ENCODE assay signal across 1 cellular context in the genomic region with DNA sequence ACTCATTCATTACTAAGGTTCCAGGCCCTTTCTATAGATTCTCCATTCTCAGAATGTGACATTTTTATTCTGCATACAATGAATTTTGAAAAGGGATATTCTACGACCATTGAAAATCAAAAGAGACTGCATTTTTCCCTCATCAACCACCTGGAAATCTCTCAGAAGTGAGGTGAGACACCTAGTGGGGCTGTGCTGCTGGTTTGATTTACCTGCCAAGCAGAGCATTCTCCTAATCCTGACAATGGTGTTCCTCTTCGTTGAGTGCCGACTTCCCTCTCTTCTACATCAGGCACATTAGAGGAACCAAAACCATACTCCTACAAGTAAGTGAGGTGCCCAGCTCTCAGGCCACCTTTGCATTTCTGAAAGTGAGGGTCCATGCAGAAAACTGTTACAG.
TF ChIP-seq lines count a peak whose summit lies in the region.

No MANE protein-coding gene starts in this region.

TF ChIP-seq in neural cell, 6 proteins besides CTCF, POLR2A, EP300 and RAD21 (continued from another document):
- TF ChIP-seq EZH2 (IDR thresholded peaks at IDR 0.05; ENCODE audit: borderline replicate concordance, insufficient read depth, low read length, poor library complexity, severe bottlenecking) (no peak), MXI1 (conservative IDR thresholded peaks at IDR 0.05; ENCODE audit: poor library complexity, severe bottlenecking) (no peak), POLR2AphosphoS5 (IDR thresholded peaks at IDR 0.05) (no peak)
